ENCODE assay signal across 27 cellular contexts in the genomic region with DNA sequence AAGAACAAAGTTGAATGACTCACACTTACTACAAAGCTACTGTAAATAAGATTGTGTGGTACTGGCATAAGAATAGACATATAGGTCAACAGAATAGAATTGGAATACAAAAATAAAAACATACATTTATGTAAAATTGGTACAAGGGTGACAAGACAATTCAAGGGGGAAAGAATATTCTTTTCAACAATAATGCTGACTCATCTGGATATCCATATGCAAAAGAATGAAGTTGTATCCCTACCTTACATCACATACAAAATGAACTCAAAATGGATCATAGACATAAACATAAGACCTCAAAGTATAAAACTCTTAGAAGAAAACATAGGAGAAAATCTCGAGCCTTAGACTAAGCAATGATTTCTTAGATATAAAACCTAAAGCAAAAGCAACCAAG. TPM values are rescaled to one million over a fixed set of nuclear protein-coding genes. Genes with fewer than 3 reads are reported as not detected.
"Had no signal": no experiment of that assay in that cellular context is flagged by ENCODE, and none has a peak within 500 bp of the region (broad histone marks: within the 10 kb centered on the region; RNA-seq: fewer than 3 reads in every experiment).

No MANE protein-coding gene starts in this region.

- H3K4me1 ChIP-seq: colonic mucosa, esophagus squamous epithelium, gastrocnemius medialis, heart right ventricle, left lung, lower lobe of right lung had no signal

- DNase-seq: colonic mucosa; cortex of kidney; effector CD8-positive, alpha-beta T cell; effector memory CD8-positive, alpha-beta T cell; endodermal cell; erythroblast; esophagus squamous epithelium; foreskin fibroblast; foreskin melanocyte; gastrocnemius medialis; glutamatergic neuron; head of caudate nucleus; heart right ventricle; hippocampal formation; left cardiac atrium; left lung; left ventricle myocardium superior; lower lobe of right lung; mesenchymal stem cell; mucosa of descending colon; naive B cell had no signal

- H3K4me3 ChIP-seq: colonic mucosa, esophagus squamous epithelium, gastrocnemius medialis, heart right ventricle, left lung, lower lobe of right lung, mucosa of descending colon had no signal

- H3K27ac ChIP-seq: colonic mucosa, epithelial cell of prostate, esophagus squamous epithelium, gastrocnemius medialis, heart right ventricle, left lung, lower lobe of right lung had no signal

- H3K27me3 ChIP-seq: colonic mucosa, gastrocnemius medialis, left lung had no signal

- FAIRE-seq: endometrium, keratinocyte had no signal

- H3K36me3 ChIP-seq: colonic mucosa, esophagus squamous epithelium, gastrocnemius medialis, heart right ventricle, left lung, lower lobe of right lung had no signal

- H3K9me3 ChIP-seq: colonic mucosa, esophagus squamous epithelium, gastrocnemius medialis, heart right ventricle, left lung, lower lobe of right lung, mucosa of descending colon had no signal

- ATAC-seq: effector memory CD8-positive, alpha-beta T cell; esophagus mucosa; gastrocnemius medialis; heart right ventricle; left cardiac atrium; left lung; left ventricle myocardium superior; lower lobe of right lung; mucosa of descending colon had no signal

RNA-seq across cellular contexts. Expression of gene CHGB, which starts 11.9 kb away (rescaled TPM):
- total RNA-seq: glomerular endothelial cell, left lung, mesenteric fat pad had no signal
